In the genomic region with DNA sequence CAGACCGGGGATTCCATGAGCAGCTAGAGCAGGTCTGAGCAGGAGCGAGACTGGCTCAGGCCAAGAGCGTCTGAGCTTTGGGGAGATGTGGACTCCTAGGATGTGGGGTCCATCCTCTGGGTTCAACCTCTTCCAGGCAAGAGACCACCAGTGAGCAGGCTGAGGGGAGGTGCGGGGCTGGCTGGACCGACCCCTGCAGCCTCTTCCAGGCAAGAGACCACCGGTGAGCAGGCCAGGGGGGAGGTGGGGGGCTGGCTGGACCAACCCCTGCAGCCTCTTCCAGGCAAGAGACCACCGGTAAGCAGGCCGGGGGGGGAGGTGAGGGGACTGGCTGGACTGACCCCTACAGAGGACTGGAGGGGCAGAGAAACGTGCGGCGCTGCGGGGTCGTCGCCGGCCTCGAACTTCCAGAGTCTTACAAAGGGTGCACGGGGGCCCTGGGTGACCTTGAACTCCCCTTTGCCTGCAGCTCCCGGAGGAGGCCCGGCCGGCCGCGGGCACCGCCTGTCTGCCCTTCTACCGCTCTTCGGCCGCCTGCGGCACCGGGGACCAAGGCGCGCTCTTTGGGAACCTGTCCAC, we compare ENCODE assay signal across 15 cellular contexts.
A peak's percentile ranks its signal among the peaks of the same experiment; 100 is the strongest.
DNase-seq lines count a peak whose midpoint lies in the region; ATAC-seq and TF ChIP-seq lines count a peak whose summit lies in the region.
"Had no signal": no experiment of that assay in that cellular context is flagged by ENCODE, and none has a peak within 500 bp of the region (broad histone marks: within the 10 kb centered on the region; RNA-seq: fewer than 3 reads in every experiment).

No MANE protein-coding gene starts in this region.

- POLR2A ChIA-PET in A673 (lab: Charles Lee; ENCODE audit: low non-redundant PET), result no interaction called here

- H3K4me1 ChIP-seq in suprapubic skin (no peaks in the 10 kb centered on the region), A673 (ENCODE audit: insufficient read depth, low read length, poor library complexity, severe bottlenecking) (no peaks in the 10 kb centered on the region)
- H3K4me1 ChIP-seq: BLaER1 treated with 17β-estradiol and CSF1 and Interleukin-3, amounts not matched to agents 10 nM and 100 nM had no signal

- no peak for TF ChIP-seq POLR2A in suprapubic skin (IDR thresholded peaks at IDR 0.05)

- ATAC-seq in left ventricle myocardium superior (no peak), HG03045 (IDR thresholded peaks at IDR 0.05; ENCODE audit: unreplicated experiment) (no peak)
- ATAC-seq: CD8-positive, alpha-beta T cell had no signal

- H3K36me3 ChIP-seq in suprapubic skin, result no peaks in the 10 kb centered on the region
- H3K36me3 ChIP-seq in A673 (ENCODE audit: insufficient read depth, low read length, poor library complexity, severe bottlenecking), result no peaks in the 10 kb centered on the region
- H3K36me3 ChIP-seq: BLaER1 treated with 17β-estradiol and CSF1 and Interleukin-3, amounts not matched to agents 10 nM and 100 nM had no signal

- no TSS peak for BruUV-seq in A673 (replicated peaks; lab: Mats Ljungman, UMichigan)

- CTCF ChIA-PET in A673 (lab: Charles Lee), result no interaction called here

- H3K27me3 ChIP-seq in suprapubic skin (no peaks in the 10 kb centered on the region), A673 (replicated peaks; ENCODE audit: insufficient read depth, low read depth, low read length, poor library complexity) (no peaks in the 10 kb centered on the region)
- H3K27me3 ChIP-seq: BLaER1 treated with 17β-estradiol and CSF1 and Interleukin-3, amounts not matched to agents 10 nM and 100 nM had no signal

- intact Hi-C loops in cardiac septum (cut with DNase I) (no loop called here), left ventricle myocardium superior (cut with micrococcal nuclease) (no loop called here), A673 (cut with micrococcal nuclease; ENCODE audit: unreplicated experiment) (no loop called here)

- 78% methylated on average over 21 of the region's 30 CpGs for WGBS in suprapubic skin

- H3K4me3 ChIP-seq in suprapubic skin, result no peak overlapping the region
- H3K4me3 ChIP-seq in A673 (ENCODE audit: low read depth, low read length, poor library complexity, severe bottlenecking), result no peak overlapping the region
- H3K4me3 ChIP-seq: BLaER1 treated with 17β-estradiol and CSF1 and Interleukin-3, amounts not matched to agents 10 nM and 100 nM had no signal

- DNase-seq in cardiac septum (ENCODE audit: low spot score) (peak; percentile 31), left ventricle myocardium superior (no peak), mesenteric fat pad (ENCODE audit: low spot score) (peak; percentile 86), suprapubic skin (ENCODE audit: low spot score in 2 of 2) (peak; percentile 50 to 72), A673 (ENCODE audit: low spot score) (no peak), HCEC 1CT (no peak)
- DNase-seq: 8988T; Calu3; CD8-positive, alpha-beta T cell; DMS79 treated with DMSO at 0.1 percent for 48 hours; GF-D8; GOT3; H9 had no signal

- no peak overlapping the region for H3K27ac ChIP-seq in suprapubic skin
- H3K27ac ChIP-seq in A673 (ENCODE audit: low read depth, low read length, poor library complexity, severe bottlenecking), result no peak overlapping the region
- H3K27ac ChIP-seq: BLaER1 treated with 17β-estradiol and CSF1 and Interleukin-3, amounts not matched to agents 10 nM and 100 nM had no signal

- TF ChIP-seq CTCF in suprapubic skin (IDR thresholded peaks at IDR 0.05) (no peak), A673 (conservative IDR thresholded peaks at IDR 0.05; ENCODE audit: low read depth, low read length) (no peak)

- no peak for TF ChIP-seq EP300 in suprapubic skin (IDR thresholded peaks at IDR 0.05)

- H3K9me3 ChIP-seq in suprapubic skin (no peaks in the 10 kb centered on the region), A673 (ENCODE audit: low read depth, low read length, poor library complexity, severe bottlenecking) (no peaks in the 10 kb centered on the region)

Comparison
In these comparisons a context has a peak if more than half of its experiments do, and no peak if none do; other contexts are left out.
1. DNase-seq: peak in cardiac septum (single experiment), mesenteric fat pad (single experiment) and suprapubic skin (2 of 2); none in left ventricle myocardium superior (single experiment), A673 (single experiment) and HCEC 1CT (single experiment).